ENCODE assay signal across 10 cellular contexts in the genomic region with DNA sequence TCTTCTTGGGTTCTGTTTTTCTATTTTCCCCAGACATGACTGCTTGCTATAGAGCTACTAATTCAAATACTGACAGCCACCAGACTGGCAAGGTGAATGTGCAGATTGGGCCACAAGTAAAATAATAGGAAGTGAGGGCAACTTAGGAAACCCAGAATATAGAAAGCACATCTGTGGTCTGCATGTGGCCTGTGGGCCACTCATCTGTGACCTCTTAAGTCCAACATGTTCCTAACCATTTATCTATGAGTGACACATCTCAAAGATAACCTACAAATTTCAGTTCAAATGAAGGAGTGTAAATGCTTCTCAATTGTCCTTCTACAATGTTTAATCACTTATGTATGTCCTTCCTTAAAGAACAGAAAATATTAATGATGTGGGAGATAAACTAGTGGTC.
A peak's percentile ranks its signal among the peaks of the same experiment; 100 is the strongest.
DNase-seq lines count a peak whose midpoint lies in the region; ATAC-seq and TF ChIP-seq lines count a peak whose summit lies in the region.
"Had no signal": no experiment of that assay in that cellular context is flagged by ENCODE, and none has a peak within 500 bp of the region (broad histone marks: within the 10 kb centered on the region; RNA-seq: fewer than 3 reads in every experiment).

No MANE protein-coding gene starts in this region.

- ATAC-seq in GM18505 (IDR thresholded peaks at IDR 0.05; ENCODE audit: unreplicated experiment) (peak; percentile 83), GM21360 (IDR thresholded peaks at IDR 0.05; ENCODE audit: unreplicated experiment) (peak; percentile 61), HG03060 (IDR thresholded peaks at IDR 0.05; ENCODE audit: low read depth, unreplicated experiment) (peak; percentile 59)

- no peak for DNase-seq in SK-N-MC (ENCODE audit: low read depth, low spot score)
- no peak for DNase-seq in ecto neural progenitor cell (ENCODE audit: low spot score)
- DNase-seq in MG63, result no peak
- DNase-seq in stimulated activated CD8-positive, alpha-beta memory T cell treated with anti-CD3 and anti-CD28 coated beads, Interleukin-4, amount 100 ng/mL, for 48 hours, result no peak
- no peak for DNase-seq in NCI-H2081 (lab: John Stamatoyannopoulos, UW)
- DNase-seq: stimulated activated CD4-positive, alpha-beta T cell treated with anti-CD3 and anti-CD28 coated beads, Interleukin-1b, Interleukin-23, amount 100 ng/mL, for 48 hours had no signal

- no peaks in the 10 kb centered on the region for H3K27me3 ChIP-seq in MG63
- H3K27me3 ChIP-seq: neutrophil had no signal

- H3K9me3 ChIP-seq in SK-N-MC (ENCODE audit: low read depth, low read length) (no peaks in the 10 kb centered on the region), MG63 (no peaks in the 10 kb centered on the region)
- H3K9me3 ChIP-seq: neutrophil had no signal

- H3K9ac ChIP-seq in SK-N-MC (ENCODE audit: insufficient read length), result peak overlapping the region; percentile 48

- no peak overlapping the region for H3K4me3 ChIP-seq in SK-N-MC
- no peak overlapping the region for H3K4me3 ChIP-seq in MG63

- H3K36me3 ChIP-seq in SK-N-MC (ENCODE audit: insufficient read depth, low read length) (no peaks in the 10 kb centered on the region), MG63 (no peaks in the 10 kb centered on the region)
- H3K36me3 ChIP-seq: neutrophil had no signal

- H3K27ac ChIP-seq in SK-N-MC, result peak overlapping the region; percentile 90
- H3K27ac ChIP-seq: neutrophil had no signal

- no peak for TF ChIP-seq POLR2A in GM18505 (IDR thresholded peaks at IDR 0.05; ENCODE audit: borderline replicate concordance, extremely low read depth, insufficient read depth, insufficient read length)
